25 cellular contexts compared by ENCODE assay signal in the genomic region with DNA sequence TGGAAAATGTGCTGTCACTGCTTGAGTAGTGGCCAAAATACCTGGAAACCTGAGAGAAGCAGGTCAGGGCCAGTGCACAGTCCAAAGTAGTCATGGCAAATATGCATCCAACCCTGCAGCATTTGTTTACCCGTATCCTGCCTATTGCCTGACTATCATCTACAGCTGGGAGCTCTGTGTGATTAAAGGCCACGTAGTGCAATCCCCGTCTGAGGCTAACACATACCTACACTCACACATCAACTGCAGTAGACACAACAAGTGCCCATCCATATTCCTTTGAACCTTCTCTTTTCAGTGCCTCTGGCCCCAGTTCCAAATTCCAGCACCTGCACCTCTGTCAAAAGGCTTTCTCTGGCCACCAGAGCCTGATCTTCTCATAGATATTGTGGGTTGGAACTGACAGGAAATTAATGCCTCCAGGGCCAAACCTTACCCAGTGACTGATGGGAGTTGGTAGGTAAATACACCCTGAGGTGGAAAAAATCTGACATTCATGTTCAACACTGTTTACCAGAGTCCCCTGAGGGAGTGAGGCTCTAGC.
DNase-seq lines count a peak whose midpoint lies in the region; ATAC-seq, FAIRE-seq and TF ChIP-seq lines count a peak whose summit lies in the region.
"Had no signal": no experiment of that assay in that cellular context is flagged by ENCODE, and none has a peak within 500 bp of the region (broad histone marks: within the 10 kb centered on the region; RNA-seq: fewer than 3 reads in every experiment).

No MANE protein-coding gene starts in this region.

- H3K4me3 Mint-ChIP-seq in MCF 10A (ENCODE audit: unreplicated experiment): no peak overlapping the region
- H3K4me3 Mint-ChIP-seq: CD4-positive, alpha-beta T cell had no signal

- ATAC-seq in HepG2: peak; percentile 89
- ATAC-seq in upper lobe of right lung: peak; percentile 9
- no peak for ATAC-seq in GM21528 (IDR thresholded peaks at IDR 0.05; ENCODE audit: low FRiP score, unreplicated experiment)
- ATAC-seq in GM18511 (IDR thresholded peaks at IDR 0.05; ENCODE audit: unreplicated experiment): no peak
- no peak for ATAC-seq in HG03439 (IDR thresholded peaks at IDR 0.05; ENCODE audit: unreplicated experiment)
- ATAC-seq: GM12878, HCT116, K562 had no signal

- H3K4me1 Mint-ChIP-seq in MCF 10A (ENCODE audit: insufficient read depth, unreplicated experiment): no peaks in the 10 kb centered on the region

- TF ChIP-seq EP300 in HepG2 (IDR thresholded peaks at IDR 0.05; ENCODE audit: low read depth in 2 of 2, low read length in 2 of 2) (no peak), HepG2 (CRISPR knock-in tag; IDR thresholded peaks at IDR 0.05; ENCODE audit: borderline replicate concordance) (no peak)

- POLR2A ChIA-PET in MCF 10A (lab: Yijun Ruan, JAX): interaction anchor here (1.1 kb wide), 1 partner anchor 18 kb away, joined by 3 read pairs; no protein-coding TSS in a partner anchor
- POLR2A ChIA-PET in HepG2 (lab: Yijun Ruan, JAX): no interaction called here

- no peak for TF ChIP-seq RAD21 in HepG2 (CRISPR knock-in tag; IDR thresholded peaks at IDR 0.05)

- peaks cover 6% of the 10 kb centered on the region for H3K36me3 Mint-ChIP-seq in MCF 10A (ENCODE audit: insufficient read depth, unreplicated experiment)

- intact Hi-C loops in breast epithelium (cut with DNase I; ENCODE audit: low total_unique reads) (no loop called here), MCF 10A (cut with micrococcal nuclease) (no loop called here), HepG2 (cut with micrococcal nuclease; ENCODE audit: unreplicated experiment) (no loop called here), upper lobe of right lung (cut with DNase I) (no loop called here)

- H3K27ac ChIP-seq in breast epithelium: peak overlapping the region; percentile 41 to 62
- H3K27ac ChIP-seq in HepG2 (ENCODE audit: extremely low read length, insufficient read depth, low read length): no peak overlapping the region
- H3K27ac ChIP-seq in upper lobe of right lung: no peak overlapping the region
- H3K27ac ChIP-seq: BLaER1, Peyer's patch, SJCRH30 had no signal

- H3K9me3 ChIP-seq in breast epithelium (no peaks in the 10 kb centered on the region), HepG2 (ENCODE audit: low read length) (no peaks in the 10 kb centered on the region), upper lobe of right lung (no peaks in the 10 kb centered on the region)
- H3K9me3 ChIP-seq: BLaER1, MG63, Peyer's patch, SJCRH30 had no signal

- H3K27me3 ChIP-seq in breast epithelium (no peaks in the 10 kb centered on the region), bronchial epithelial cell (ENCODE audit: control insufficient read depth, insufficient read depth, low read length) (peaks cover 2% of the 10 kb centered on the region), HepG2 (ENCODE audit: control insufficient read depth in 1 of 2, insufficient read depth in 2 of 2, low read length in 2 of 2) (no peaks in the 10 kb centered on the region), upper lobe of right lung (no peaks in the 10 kb centered on the region)
- H3K27me3 ChIP-seq: BLaER1, MG63, Peyer's patch, SJCRH30 had no signal

- H3K4me1 ChIP-seq in breast epithelium (peaks cover 0 to 14% of the 10 kb centered on the region in 2 donors), HepG2 (ENCODE audit: insufficient read depth, low read length) (peaks cover 16% of the 10 kb centered on the region), upper lobe of right lung (no peaks in the 10 kb centered on the region)
- H3K4me1 ChIP-seq: BLaER1, Peyer's patch had no signal

- H3K9me3 Mint-ChIP-seq in MCF 10A (ENCODE audit: unreplicated experiment): peaks cover 7% of the 10 kb centered on the region
- H3K9me3 Mint-ChIP-seq: CD4-positive, alpha-beta T cell had no signal

- no peak overlapping the region for H2AFZ ChIP-seq in HepG2 (ENCODE audit: low read length)

- BruUV-seq in MCF 10A (replicated peaks; lab: Mats Ljungman, UMichigan) (no TSS peak), HepG2 (replicated peaks; lab: Mats Ljungman, UMichigan) (no TSS peak)

- no peak for TF ChIP-seq CTCF in breast epithelium (IDR thresholded peaks at IDR 0.05)
- TF ChIP-seq CTCF in MCF 10A (IDR thresholded peaks at IDR 0.05; ENCODE audit: unreplicated experiment): no peak
- no peak for TF ChIP-seq CTCF in bronchial epithelial cell (IDR thresholded peaks at IDR 0.05; ENCODE audit: insufficient read depth, low read length, severe bottlenecking)
- no peak for TF ChIP-seq CTCF in HepG2 (CRISPR knock-in tag; IDR thresholded peaks at IDR 0.05)
- TF ChIP-seq CTCF in upper lobe of right lung (IDR thresholded peaks at IDR 0.05): no peak

- H3K4me3 ChIP-seq in breast epithelium: no peak overlapping the region
- no peak overlapping the region for H3K4me3 ChIP-seq in bronchial epithelial cell (ENCODE audit: low read depth, low read length)
- no peak overlapping the region for H3K4me3 ChIP-seq in HepG2 (replicated peaks in 1 of 3; ENCODE audit: insufficient read depth in 1 of 3, low read depth in 2 of 3, low read length in 3 of 3)
- no peak overlapping the region for H3K4me3 ChIP-seq in upper lobe of right lung
- H3K4me3 ChIP-seq: BLaER1, GM12878, K562, MG63, Peyer's patch, SJCRH30 had no signal

- no peak for TF ChIP-seq POLR2A in breast epithelium (IDR thresholded peaks at IDR 0.05)
- no peak for TF ChIP-seq POLR2A in HepG2 (IDR thresholded peaks at IDR 0.05; ENCODE audit: insufficient read depth in 1 of 2, low read depth in 2 of 2, low read length in 2 of 2)

- no peaks in the 10 kb centered on the region for H4K20me1 ChIP-seq in HepG2 (ENCODE audit: insufficient read depth, low read length)
- H4K20me1 ChIP-seq: BLaER1 had no signal

- no peak overlapping the region for H3K27ac Mint-ChIP-seq in MCF 10A (ENCODE audit: low read depth, unreplicated experiment)
- H3K27ac Mint-ChIP-seq: CD4-positive, alpha-beta T cell had no signal

- CTCF ChIA-PET in MCF 10A (lab: Yijun Ruan, JAX) (interaction anchor here (0.6 to 1.3 kb wide), 2 partner anchors 10 to 162 kb away, joined by 3 to 5 read pairs; no protein-coding TSS in a partner anchor), HepG2 (lab: Yijun Ruan, JAX; ENCODE audit: low intra/inter-chr PET ratio, low total read pairs) (no interaction called here)

- in situ Hi-C loops in HepG2 (cut with HindIII; ENCODE audit: extremely low pct_ligation_motif_present, low pct_unique_long_range_greater_than_20kb): no loop called here

- FAIRE-seq in bronchial epithelial cell (lab: Jason Lieb, UNC): peak; percentile 91
- no peak for FAIRE-seq in HepG2 (lab: Jason Lieb, UNC)
- FAIRE-seq: D721Med, GM12878, K562 had no signal

- peaks cover 44% of the 10 kb centered on the region for H3K27me3 Mint-ChIP-seq in MCF 10A (ENCODE audit: insufficient read depth, unreplicated experiment)

- no peaks in the 10 kb centered on the region for H3K79me2 ChIP-seq in HepG2 (ENCODE audit: insufficient read depth, low read length)

- 0% methylated on average over 3 of the region's 3 CpGs for WGBS in HepG2 (ENCODE audit: low lambda C conversion rate)

- DNase-seq in breast epithelium (ENCODE audit: low spot score in 2 of 2) (peak in 1 of 2 donors; percentile 47), MCF 10A (ENCODE audit: unreplicated experiment) (no peak), bronchial epithelial cell (ENCODE audit: low read depth) (no peak), HepG2 (ENCODE audit: low spot score) (peak; percentile 8), upper lobe of right lung (no peak)
- DNase-seq: CD4-positive, alpha-beta T cell; DMS53; GDM1; Kasumi-1; MG63; NCI-H1105 treated with DMSO at 0.1 percent for 48 hours; NCI-H1694; NCI-H2029 treated with DMSO at 0.1 percent for 48 hours; NCI-H2227 treated with DMSO at 0.1 percent for 48 hours; NCI-H69; Peyer's patch; SJCRH30 had no signal

- H3K36me3 ChIP-seq in breast epithelium (no peaks in the 10 kb centered on the region), bronchial epithelial cell (ENCODE audit: control insufficient read depth, insufficient read depth, low read length) (no peaks in the 10 kb centered on the region), HepG2 (replicated peaks in 1 of 2; ENCODE audit: control insufficient read depth in 1 of 2, insufficient read depth in 2 of 2, low read length in 2 of 2) (no peaks in the 10 kb centered on the region), upper lobe of right lung (no peaks in the 10 kb centered on the region)
- H3K36me3 ChIP-seq: BLaER1, MG63, Peyer's patch, SJCRH30 had no signal

- H3K9ac ChIP-seq in HepG2 (ENCODE audit: insufficient read depth, low read depth, low read length): no peak overlapping the region
- H3K9ac ChIP-seq: BLaER1 had no signal

- 0 out of 2 replicates have a peak overlapping the region, but pooled peaks have one; percentile 9 for H3K4me2 ChIP-seq in HepG2 (ENCODE audit: low read depth, low read length)
- H3K4me2 ChIP-seq: BLaER1 had no signal

TF ChIP-seq in HepG2, 621 proteins besides CTCF, POLR2A, EP300 and RAD21 (continues in another document):
- TF ChIP-seq ZNF468 (CRISPR knock-in tag; IDR thresholded peaks at IDR 0.05) (no peak), ZNF256 (CRISPR knock-in tag; conservative IDR thresholded peaks at IDR 0.05) (no peak), MAFK (conservative IDR thresholded peaks at IDR 0.05 in 1 of 2, IDR thresholded peaks at IDR 0.05 in 1 of 2; ENCODE audit: low read length in 2 of 2) (no peak), SIN3B (IDR thresholded peaks at IDR 0.05; ENCODE audit: low read length) (no peak), SKI (IDR thresholded peaks at IDR 0.05; ENCODE audit: partially characterized antibody) (peak; percentile 35), ZNF563 (CRISPR knock-in tag; IDR thresholded peaks at IDR 0.05) (no peak), BCL6 (CRISPR knock-in tag; IDR thresholded peaks at IDR 0.05) (0 out of 2 replicates have a peak, but pooled peaks have one; percentile 40), SALL1 (CRISPR knock-in tag; IDR thresholded peaks at IDR 0.05) (peak; percentile 57), ZNF550 (CRISPR knock-in tag; IDR thresholded peaks at IDR 0.05; ENCODE audit: borderline replicate concordance) (no peak), RARA (CRISPR knock-in tag; IDR thresholded peaks at IDR 0.05) (peak; percentile 53; the same call in 1 of the 2 replicates), TEAD3 (CRISPR knock-in tag; optimal IDR thresholded peaks at IDR 0.05; ENCODE audit: borderline replicate concordance) (peak; percentile 37)
- TF ChIP-seq, protein P1, sequence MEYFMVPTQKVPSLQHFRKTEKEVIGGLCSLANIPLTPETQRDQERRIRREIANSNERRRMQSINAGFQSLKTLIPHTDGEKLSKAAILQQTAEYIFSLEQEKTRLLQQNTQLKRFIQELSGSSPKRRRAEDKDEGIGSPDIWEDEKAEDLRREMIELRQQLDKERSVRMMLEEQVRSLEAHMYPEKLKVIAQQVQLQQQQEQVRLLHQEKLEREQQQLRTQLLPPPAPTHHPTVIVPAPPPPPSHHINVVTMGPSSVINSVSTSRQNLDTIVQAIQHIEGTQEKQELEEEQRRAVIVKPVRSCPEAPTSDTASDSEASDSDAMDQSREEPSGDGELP (IDR thresholded peaks at IDR 0.05; ENCODE audit: borderline replicate concordance, low read depth): 0 out of 2 replicates have a peak, but pooled peaks have one; percentile 21

Comparison
In these comparisons a context has a peak if more than half of its experiments do, and no peak if none do; other contexts are left out.
1. H3K27ac ChIP-seq: peak in breast epithelium (2 of 2); none in HepG2 (single experiment) and upper lobe of right lung (single experiment).
2. ATAC-seq: peak in HepG2 (single experiment) and upper lobe of right lung (single experiment); none in GM21528 (single experiment), GM18511 (single experiment) and HG03439 (single experiment).